11 cellular contexts compared by ENCODE assay signal in genomic region chr1:9960705-9961562, GRCh38. TPM values are rescaled to one million over a fixed set of nuclear protein-coding genes. Genes with fewer than 3 reads are reported as not detected.
DNase-seq lines count a peak whose midpoint lies in the region; ATAC-seq, FAIRE-seq and TF ChIP-seq lines count a peak whose summit lies in the region.
"Had no signal": no experiment of that assay in that cellular context is flagged by ENCODE, and none has a peak within 500 bp of the region (broad histone marks: within the 10 kb centered on the region; RNA-seq: fewer than 3 reads in every experiment).

No MANE protein-coding gene starts in this region.

- no peaks in the 10 kb centered on the region for H3K9me2 ChIP-seq in SK-N-SH

- no peak overlapping the region for H3K4me3 Mint-ChIP-seq in WTC11
- H3K4me3 Mint-ChIP-seq: activated naive CD4-positive, alpha-beta T cell treated with anti-CD3 and anti-CD28 coated beads for 36 hours; natural killer cell had no signal

- no TSS peak for BruUV-seq in HepG2 (replicated peaks; lab: Mats Ljungman, UMichigan)

- no peaks in the 10 kb centered on the region for H3K27me3 ChIP-seq in SK-N-SH (ENCODE audit: insufficient read depth)
- H3K27me3 ChIP-seq in HepG2 (ENCODE audit: control insufficient read depth in 1 of 2, insufficient read depth in 2 of 2, low read length in 2 of 2) = no peaks in the 10 kb centered on the region
- H3K27me3 ChIP-seq: esophagus muscularis mucosa had no signal

- WGBS in SK-N-SH (ENCODE audit: low lambda C conversion rate) = 93% methylated on average over 10 of the region's 12 CpGs
- WGBS in HepG2 (ENCODE audit: low lambda C conversion rate) = 90% methylated on average over 9 of the region's 12 CpGs

- CTCF ChIA-PET in SK-N-SH (lab: Yijun Ruan, JAX) (interaction anchor here (0.8 to 2.2 kb wide), 4 partner anchors 10 to 249 kb away, joined by 3 to 18 read pairs (median 4); partner anchors contain the start of genes KIF1B and UBE4B), WTC11 (lab: Charles Lee) (interaction anchor here (0.7 to 1.7 kb wide), 6 partner anchors 8 to 192 kb away, joined by 3 to 18 read pairs (median 3); no protein-coding TSS in a partner anchor), HepG2 (lab: Yijun Ruan, JAX; ENCODE audit: low intra/inter-chr PET ratio, low total read pairs) (no interaction called here)

- no peak for FAIRE-seq in urothelium cell line (lab: Jason Lieb, UNC)
- no peak for FAIRE-seq in HepG2 (lab: Jason Lieb, UNC)

- H3K9me3 Mint-ChIP-seq in WTC11 = no peaks in the 10 kb centered on the region
- H3K9me3 Mint-ChIP-seq: activated naive CD4-positive, alpha-beta T cell treated with anti-CD3 and anti-CD28 coated beads for 36 hours; natural killer cell had no signal

- no peak overlapping the region for H3K9ac ChIP-seq in SK-N-SH
- H3K9ac ChIP-seq in HepG2 (ENCODE audit: insufficient read depth, low read depth, low read length) = no peak overlapping the region

- H3K36me3 ChIP-seq in SK-N-SH (replicated peaks in 1 of 2; ENCODE audit: control insufficient read depth in 1 of 2, insufficient read depth in 2 of 2, low read length in 1 of 2) (no peaks in the 10 kb centered on the region), HepG2 (replicated peaks in 1 of 2; ENCODE audit: control insufficient read depth in 1 of 2, insufficient read depth in 2 of 2, low read length in 2 of 2) (no peaks in the 10 kb centered on the region)

- H3K9me3 ChIP-seq in SK-N-SH = no peaks in the 10 kb centered on the region
- no peaks in the 10 kb centered on the region for H3K9me3 ChIP-seq in HepG2 (ENCODE audit: low read length)
- H3K9me3 ChIP-seq: esophagus muscularis mucosa had no signal

- H2AFZ ChIP-seq in SK-N-SH (ENCODE audit: low read depth) (no peak overlapping the region), HepG2 (ENCODE audit: low read length) (no peak overlapping the region)

- H3K4me3 ChIP-seq in SK-N-SH (ENCODE audit: low read depth in 2 of 2, low read length in 1 of 2) (no peak overlapping the region), HepG2 (replicated peaks in 1 of 3; ENCODE audit: insufficient read depth in 1 of 3, low read depth in 2 of 3, low read length in 3 of 3) (no peak overlapping the region)
- H3K4me3 ChIP-seq: esophagus muscularis mucosa had no signal

- no peaks in the 10 kb centered on the region for H4K20me1 ChIP-seq in SK-N-SH (ENCODE audit: insufficient read depth)
- no peaks in the 10 kb centered on the region for H4K20me1 ChIP-seq in HepG2 (ENCODE audit: insufficient read depth, low read length)

- intact Hi-C loops in HepG2 (cut with micrococcal nuclease; ENCODE audit: unreplicated experiment) = no loop called here

- peak; percentile 38; the same call in 1 of the 3 replicates for ATAC-seq in SK-N-SH treated with all-trans-retinoic acid at 6 μM for 48 hours
- peak; percentile 99 for ATAC-seq in WTC11
- no peak for ATAC-seq in HG02678 (IDR thresholded peaks at IDR 0.05; ENCODE audit: unreplicated experiment)
- ATAC-seq in HepG2 = no peak
- ATAC-seq: natural killer cell had no signal

- no peaks in the 10 kb centered on the region for H3K36me3 Mint-ChIP-seq in WTC11
- H3K36me3 Mint-ChIP-seq: natural killer cell had no signal

- no peaks in the 10 kb centered on the region for H3K27me3 Mint-ChIP-seq in WTC11 (ENCODE audit: low read depth)

- TF ChIP-seq EP300 in SK-N-SH (IDR thresholded peaks at IDR 0.05; ENCODE audit: borderline replicate concordance in 1 of 2, low read depth in 1 of 2, low read length in 1 of 2) = no peak
- TF ChIP-seq EP300 in HepG2 (IDR thresholded peaks at IDR 0.05; ENCODE audit: low read depth in 2 of 2, low read length in 2 of 2) = no peak
- no peak for TF ChIP-seq EP300 in HepG2 (CRISPR knock-in tag; IDR thresholded peaks at IDR 0.05; ENCODE audit: borderline replicate concordance)

- no peak overlapping the region for H3K27ac ChIP-seq in SK-N-SH (ENCODE audit: low read depth in 2 of 2, low read length in 1 of 2)
- H3K27ac ChIP-seq in HepG2 (ENCODE audit: extremely low read length, insufficient read depth, low read length) = no peak overlapping the region
- H3K27ac ChIP-seq: esophagus muscularis mucosa had no signal

- DNase-seq in SK-N-SH (no peak), NCI-H1436 (lab: John Stamatoyannopoulos, UW) (peak; percentile 93), WTC11 (ENCODE audit: low spot score) (peak; percentile 66), urothelium cell line (ENCODE audit: low spot score) (peak; percentile 56), activated gamma-delta T cell (lab: John Stamatoyannopoulos, UW) (no peak), HepG2 (ENCODE audit: low spot score) (no peak)
- DNase-seq: activated naive CD4-positive, alpha-beta T cell treated with anti-CD3 and anti-CD28 coated beads for 36 hours; natural killer cell had no signal

- H3K4me1 ChIP-seq in SK-N-SH (ENCODE audit: control insufficient read depth in 1 of 2, insufficient read depth in 2 of 2, low read depth in 1 of 2, low read length in 1 of 2) = peaks cover 0 to 5% of the 10 kb centered on the region in 2 experiments; a peak in 1 of 4 replicates
- H3K4me1 ChIP-seq in HepG2 (ENCODE audit: insufficient read depth, low read length) = peaks cover 7% of the 10 kb centered on the region; the same call in 1 of the 2 replicates
- H3K4me1 ChIP-seq: esophagus muscularis mucosa had no signal

- POLR2A ChIA-PET in SK-N-SH (lab: Yijun Ruan, JAX) = interaction anchor here (1.0 kb wide), 1 partner anchor 18 kb away, joined by 4 read pairs; the partner anchor contains the start of genes LZIC and NMNAT1
- POLR2A ChIA-PET in WTC11 (lab: Charles Lee) = interaction anchor here (0.6 to 1.0 kb wide), 2 partner anchors 10 to 959 kb away, joined by 3 to 4 read pairs; no protein-coding TSS in a partner anchor
- POLR2A ChIA-PET in HepG2 (lab: Yijun Ruan, JAX) = no interaction called here

- peaks cover 10% of the 10 kb centered on the region for H3K4me1 Mint-ChIP-seq in WTC11
- H3K4me1 Mint-ChIP-seq: natural killer cell had no signal

- no peaks in the 10 kb centered on the region for H3K79me2 ChIP-seq in SK-N-SH (ENCODE audit: insufficient read depth)
- H3K79me2 ChIP-seq in HepG2 (ENCODE audit: insufficient read depth, low read length) = no peaks in the 10 kb centered on the region

- in situ Hi-C loops in HepG2 (cut with HindIII; ENCODE audit: extremely low pct_ligation_motif_present, low pct_unique_long_range_greater_than_20kb) = no loop called here

- TF ChIP-seq CTCF in SK-N-SH (IDR thresholded peaks at IDR 0.05) (no peak), WTC11 (IDR thresholded peaks at IDR 0.05) (no peak), HepG2 (CRISPR knock-in tag; IDR thresholded peaks at IDR 0.05) (no peak)

- TF ChIP-seq POLR2A in HepG2 (IDR thresholded peaks at IDR 0.05; ENCODE audit: insufficient read depth in 1 of 2, low read depth in 2 of 2, low read length in 2 of 2) = no peak

- H3K4me2 ChIP-seq in SK-N-SH (no peak overlapping the region), HepG2 (ENCODE audit: low read depth, low read length) (no peak overlapping the region)

- TF ChIP-seq RAD21 in SK-N-SH (IDR thresholded peaks at IDR 0.05; ENCODE audit: low read length) = no peak
- no peak for TF ChIP-seq RAD21 in HepG2 (CRISPR knock-in tag; IDR thresholded peaks at IDR 0.05)

- H3K27ac Mint-ChIP-seq in WTC11 = peak overlapping the region; percentile 80
- H3K27ac Mint-ChIP-seq: activated naive CD4-positive, alpha-beta T cell treated with anti-CD3 and anti-CD28 coated beads for 36 hours; natural killer cell had no signal

- no peaks in the 10 kb centered on the region for H3F3A ChIP-seq in SK-N-SH (replicated peaks; ENCODE audit: insufficient read depth)

RNA-seq across cellular contexts. Expression of gene NMNAT1, which starts 17.7 kb away (rescaled TPM):
- polyA plus RNA-seq in SK-N-SH (2012; rRNA removed) (7.0 and 8.7 TPM in 2 replicates), HepG2 (2011; rRNA removed) (5.4 and 5.6 TPM in 2 replicates)
- 8.3 and 8.7 TPM in 2 replicates for polyA plus RNA-seq in SK-N-SH (2012; cell fraction: cytosol; rRNA removed)
- 6.6 and 8.1 TPM in 2 replicates for polyA plus RNA-seq in SK-N-SH (2012; cell fraction: nucleus; rRNA removed)
- total RNA-seq in WTC11 (2021) (2.3 to 2.8 TPM (median 2.8 TPM) in 3 replicates), HepG2 (2016; rRNA removed; fragmentation: Illumina TruSeq; extraction: Trizol) (12.2 and 14.5 TPM in 2 replicates)
- 6.7 and 7.9 TPM in 2 replicates for total RNA-seq in HepG2 (2016; cell fraction: cytosol; rRNA removed; fragmentation: Illumina TruSeq; extraction: Trizol; ENCODE audit: low read depth)
- 12.6 and 15.6 TPM in 2 replicates for total RNA-seq in HepG2 (2016; cell fraction: insoluble cytoplasmic fraction; rRNA removed; fragmentation: Illumina TruSeq; extraction: Trizol)
- 7.0 and 8.2 TPM in 2 replicates for total RNA-seq in HepG2 (2016; cell fraction: membrane; rRNA removed; fragmentation: Illumina TruSeq; extraction: Trizol)
- total RNA-seq in HepG2 (2016; cell fraction: nucleus; rRNA removed; fragmentation: Illumina TruSeq; extraction: Trizol) = 6.1 and 8.7 TPM in 2 replicates
- 3.9 and 4.7 TPM in 2 replicates for polyA plus RNA-seq in HepG2 (2011; cell fraction: cytosol; rRNA removed)
- 2.7 and 2.9 TPM in 2 replicates for polyA plus RNA-seq in HepG2 (2011; cell fraction: nucleus; rRNA removed)
- 5.8 and 11.4 TPM in 2 replicates for polyA plus RNA-seq in HepG2 (2012)
- polyA plus RNA-seq in HepG2 (2016; cell fraction: cytosol; fragmentation: Illumina TruSeq; extraction: Trizol; ENCODE audit: low read depth) = 1.5 and 1.8 TPM in 2 replicates
- polyA plus RNA-seq in HepG2 (2016; cell fraction: insoluble cytoplasmic fraction; fragmentation: Illumina TruSeq; extraction: Trizol; ENCODE audit: low read depth) = 9.4 and 9.5 TPM in 2 replicates
- polyA plus RNA-seq in HepG2 (2016; cell fraction: membrane; fragmentation: Illumina TruSeq; extraction: Trizol; ENCODE audit: low read depth) = 2.7 and 3.0 TPM in 2 replicates
- polyA plus RNA-seq in HepG2 (2016; cell fraction: nucleus; fragmentation: Illumina TruSeq; extraction: Trizol; ENCODE audit: insufficient read depth, low read depth) = 7.0 and 7.5 TPM in 2 replicates
- 9.3 and 11.0 TPM in 2 replicates for polyA minus RNA-seq in HepG2 (2011; rRNA and poly(A)+ RNA removed; ENCODE audit: low replicate concordance)
- 4.8 and 5.8 TPM in 2 replicates for polyA minus RNA-seq in HepG2 (2011; cell fraction: cytosol; rRNA and poly(A)+ RNA removed)
- 10.2 and 12.2 TPM in 2 replicates for polyA minus RNA-seq in HepG2 (2011; cell fraction: nucleus; rRNA and poly(A)+ RNA removed)

RNA-seq across cellular contexts. Expression of gene LZIC, which starts 17.7 kb away (rescaled TPM):
- polyA plus RNA-seq in SK-N-SH (2012; rRNA removed) (9.6 and 10.2 TPM in 2 replicates), HepG2 (2011; rRNA removed) (17.2 and 25.2 TPM in 2 replicates)
- polyA plus RNA-seq in SK-N-SH (2012; cell fraction: cytosol; rRNA removed) = 15.2 and 20.7 TPM in 2 replicates
- polyA plus RNA-seq in SK-N-SH (2012; cell fraction: nucleus; rRNA removed) = 3.3 and 5.5 TPM in 2 replicates
- total RNA-seq in WTC11 (2021) (16.9 to 22.0 TPM (median 20.9 TPM) in 3 replicates), HepG2 (2016; rRNA removed; fragmentation: Illumina TruSeq; extraction: Trizol) (71.8 and 119 TPM in 2 replicates)
- total RNA-seq in HepG2 (2016; cell fraction: cytosol; rRNA removed; fragmentation: Illumina TruSeq; extraction: Trizol; ENCODE audit: low read depth) = 53.5 and 59.6 TPM in 2 replicates
- 69.8 and 119 TPM in 2 replicates for total RNA-seq in HepG2 (2016; cell fraction: insoluble cytoplasmic fraction; rRNA removed; fragmentation: Illumina TruSeq; extraction: Trizol)
- total RNA-seq in HepG2 (2016; cell fraction: membrane; rRNA removed; fragmentation: Illumina TruSeq; extraction: Trizol) = 70.4 and 80.8 TPM in 2 replicates
- 28.4 and 29.3 TPM in 2 replicates for total RNA-seq in HepG2 (2016; cell fraction: nucleus; rRNA removed; fragmentation: Illumina TruSeq; extraction: Trizol)
- polyA plus RNA-seq in HepG2 (2011; cell fraction: cytosol; rRNA removed) = 9.2 and 15.1 TPM in 2 replicates
- 4.6 and 6.2 TPM in 2 replicates for polyA plus RNA-seq in HepG2 (2011; cell fraction: nucleus; rRNA removed)
- 33.4 and 46.4 TPM in 2 replicates for polyA plus RNA-seq in HepG2 (2012)
- 40.3 and 68.0 TPM in 2 replicates for polyA plus RNA-seq in HepG2 (2016; cell fraction: cytosol; fragmentation: Illumina TruSeq; extraction: Trizol; ENCODE audit: low read depth)
- polyA plus RNA-seq in HepG2 (2016; cell fraction: insoluble cytoplasmic fraction; fragmentation: Illumina TruSeq; extraction: Trizol; ENCODE audit: low read depth) = 101 and 109 TPM in 2 replicates
- polyA plus RNA-seq in HepG2 (2016; cell fraction: membrane; fragmentation: Illumina TruSeq; extraction: Trizol; ENCODE audit: low read depth) = 50.9 and 64.5 TPM in 2 replicates
- polyA plus RNA-seq in HepG2 (2016; cell fraction: nucleus; fragmentation: Illumina TruSeq; extraction: Trizol; ENCODE audit: insufficient read depth, low read depth) = 41.7 and 43.7 TPM in 2 replicates
- polyA minus RNA-seq in HepG2 (2011; rRNA and poly(A)+ RNA removed; ENCODE audit: low replicate concordance) = 7.7 and 9.9 TPM in 2 replicates
- polyA minus RNA-seq in HepG2 (2011; cell fraction: cytosol; rRNA and poly(A)+ RNA removed) = 17.2 and 17.4 TPM in 2 replicates
- 12.1 and 14.7 TPM in 2 replicates for polyA minus RNA-seq in HepG2 (2011; cell fraction: nucleus; rRNA and poly(A)+ RNA removed)

RNA-seq across cellular contexts. Expression of gene RBP7, which starts 36.1 kb away (rescaled TPM):
- polyA plus RNA-seq in SK-N-SH (2012; rRNA removed) (1.3 and 2.5 TPM in 2 replicates), HepG2 (2011; rRNA removed) (1.6 and 2.0 TPM in 2 replicates)
- 2.4 and 2.8 TPM in 2 replicates for polyA plus RNA-seq in SK-N-SH (2012; cell fraction: cytosol; rRNA removed)
- polyA plus RNA-seq in SK-N-SH (2012; cell fraction: nucleus; rRNA removed) = 0.46 and 0.48 TPM in 2 replicates
- total RNA-seq in WTC11 (2021) (3.2 to 4.9 TPM (median 4.3 TPM) in 3 replicates), HepG2 (2016; rRNA removed; fragmentation: Illumina TruSeq; extraction: Trizol) (2.0 and 2.3 TPM in 2 replicates)
- 0.71 and 0.88 TPM in 2 replicates for total RNA-seq in HepG2 (2016; cell fraction: cytosol; rRNA removed; fragmentation: Illumina TruSeq; extraction: Trizol; ENCODE audit: low read depth)
- total RNA-seq in HepG2 (2016; cell fraction: insoluble cytoplasmic fraction; rRNA removed; fragmentation: Illumina TruSeq; extraction: Trizol) = 1.5 and 1.9 TPM in 2 replicates
- 2.0 and 2.2 TPM in 2 replicates for total RNA-seq in HepG2 (2016; cell fraction: membrane; rRNA removed; fragmentation: Illumina TruSeq; extraction: Trizol)
- 0.71 TPM in 1 of 2 replicates, not detected in the other for total RNA-seq in HepG2 (2016; cell fraction: nucleus; rRNA removed; fragmentation: Illumina TruSeq; extraction: Trizol)
- 0.90 and 1.5 TPM in 2 replicates for polyA plus RNA-seq in HepG2 (2011; cell fraction: cytosol; rRNA removed)
- polyA plus RNA-seq in HepG2 (2011; cell fraction: nucleus; rRNA removed) = not detected in 2 replicates
- polyA plus RNA-seq in HepG2 (2012) = 1.7 and 2.5 TPM in 2 replicates
- polyA plus RNA-seq in HepG2 (2016; cell fraction: cytosol; fragmentation: Illumina TruSeq; extraction: Trizol; ENCODE audit: low read depth) = 2.7 and 3.6 TPM in 2 replicates
- 3.0 and 4.6 TPM in 2 replicates for polyA plus RNA-seq in HepG2 (2016; cell fraction: insoluble cytoplasmic fraction; fragmentation: Illumina TruSeq; extraction: Trizol; ENCODE audit: low read depth)
- polyA plus RNA-seq in HepG2 (2016; cell fraction: membrane; fragmentation: Illumina TruSeq; extraction: Trizol; ENCODE audit: low read depth) = 2.2 and 3.1 TPM in 2 replicates
- polyA plus RNA-seq in HepG2 (2016; cell fraction: nucleus; fragmentation: Illumina TruSeq; extraction: Trizol; ENCODE audit: insufficient read depth, low read depth) = 0.88 and 0.90 TPM in 2 replicates
- polyA minus RNA-seq in HepG2 (2011; rRNA and poly(A)+ RNA removed; ENCODE audit: low replicate concordance) = 0.88 TPM in 1 of 2 replicates, not detected in the other
- 1.1 TPM in 1 of 2 replicates, not detected in the other for polyA minus RNA-seq in HepG2 (2011; cell fraction: cytosol; rRNA and poly(A)+ RNA removed)
- not detected in 2 replicates for polyA minus RNA-seq in HepG2 (2011; cell fraction: nucleus; rRNA and poly(A)+ RNA removed)
- total RNA-seq: activated naive CD4-positive, alpha-beta T cell treated with anti-CD3 and anti-CD28 coated beads for 36 hours had no signal

RNA-seq across cellular contexts. Expression of gene CTNNBIP1, which starts 50.9 kb away (rescaled TPM):
- polyA plus RNA-seq in SK-N-SH (2012; rRNA removed) (40.2 and 57.6 TPM in 2 replicates), HepG2 (2011; rRNA removed) (83.0 and 83.1 TPM in 2 replicates)
- 29.3 and 41.4 TPM in 2 replicates for polyA plus RNA-seq in SK-N-SH (2012; cell fraction: cytosol; rRNA removed)
- polyA plus RNA-seq in SK-N-SH (2012; cell fraction: nucleus; rRNA removed) = 15.9 and 25.4 TPM in 2 replicates
- total RNA-seq in WTC11 (2021) (51.8 to 58.2 TPM (median 53.0 TPM) in 3 replicates), HepG2 (2016; rRNA removed; fragmentation: Illumina TruSeq; extraction: Trizol) (67.0 and 71.7 TPM in 2 replicates)
- 112 and 131 TPM in 2 replicates for total RNA-seq in HepG2 (2016; cell fraction: cytosol; rRNA removed; fragmentation: Illumina TruSeq; extraction: Trizol; ENCODE audit: low read depth)
- total RNA-seq in HepG2 (2016; cell fraction: insoluble cytoplasmic fraction; rRNA removed; fragmentation: Illumina TruSeq; extraction: Trizol) = 54.5 and 70.6 TPM in 2 replicates
- total RNA-seq in HepG2 (2016; cell fraction: membrane; rRNA removed; fragmentation: Illumina TruSeq; extraction: Trizol) = 130 and 149 TPM in 2 replicates
- 21.2 and 22.7 TPM in 2 replicates for total RNA-seq in HepG2 (2016; cell fraction: nucleus; rRNA removed; fragmentation: Illumina TruSeq; extraction: Trizol)
- polyA plus RNA-seq in HepG2 (2011; cell fraction: cytosol; rRNA removed) = 57.2 and 76.8 TPM in 2 replicates
- polyA plus RNA-seq in HepG2 (2011; cell fraction: nucleus; rRNA removed) = 32.2 and 32.4 TPM in 2 replicates
- 26.8 and 39.9 TPM in 2 replicates for polyA plus RNA-seq in HepG2 (2012)
- 182 and 242 TPM in 2 replicates for polyA plus RNA-seq in HepG2 (2016; cell fraction: cytosol; fragmentation: Illumina TruSeq; extraction: Trizol; ENCODE audit: low read depth)
- 74.3 and 84.9 TPM in 2 replicates for polyA plus RNA-seq in HepG2 (2016; cell fraction: insoluble cytoplasmic fraction; fragmentation: Illumina TruSeq; extraction: Trizol; ENCODE audit: low read depth)
- 169 and 203 TPM in 2 replicates for polyA plus RNA-seq in HepG2 (2016; cell fraction: membrane; fragmentation: Illumina TruSeq; extraction: Trizol; ENCODE audit: low read depth)
- polyA plus RNA-seq in HepG2 (2016; cell fraction: nucleus; fragmentation: Illumina TruSeq; extraction: Trizol; ENCODE audit: insufficient read depth, low read depth) = 49.9 and 56.8 TPM in 2 replicates
- polyA minus RNA-seq in HepG2 (2011; rRNA and poly(A)+ RNA removed; ENCODE audit: low replicate concordance) = 5.8 and 84.0 TPM in 2 replicates
- polyA minus RNA-seq in HepG2 (2011; cell fraction: cytosol; rRNA and poly(A)+ RNA removed) = 49.7 and 52.8 TPM in 2 replicates
- 11.7 and 12.0 TPM in 2 replicates for polyA minus RNA-seq in HepG2 (2011; cell fraction: nucleus; rRNA and poly(A)+ RNA removed)

Comparison
In these comparisons a context has a peak if more than half of its experiments do, and no peak if none do; other contexts are left out.
1. ATAC-seq: peak in SK-N-SH treated with all-trans-retinoic acid at 6 μM for 48 hours (single experiment) and WTC11 (single experiment); none in HG02678 (single experiment) and HepG2 (single experiment).
2. DNase-seq: peak in NCI-H1436 (single experiment), WTC11 (single experiment) and urothelium cell line (single experiment); none in SK-N-SH (single experiment), activated gamma-delta T cell (single experiment) and HepG2 (single experiment).